Comparison of ENCODE assay signal across 9 cellular contexts in genomic region chrX:101417981-101418841, GRCh38. TPM values are rescaled to one million over a fixed set of nuclear protein-coding genes. Genes with fewer than 3 reads are reported as not detected.
DNase-seq lines count a peak whose midpoint lies in the region; ATAC-seq and TF ChIP-seq lines count a peak whose summit lies in the region.
"Had no signal": no experiment of that assay in that cellular context is flagged by ENCODE, and none has a peak within 500 bp of the region (broad histone marks: within the 10 kb centered on the region; RNA-seq: fewer than 3 reads in every experiment).

No MANE protein-coding gene starts in this region.

- H2AFZ ChIP-seq in OCI-LY1 (ENCODE audit: low read length): no peak overlapping the region

- no peaks in the 10 kb centered on the region for H3K9me2 ChIP-seq in OCI-LY1 (ENCODE audit: low read depth, low read length)

- peaks cover 6% of the 10 kb centered on the region; the same call in 1 of the 2 replicates for H3K36me3 ChIP-seq in OCI-LY1 (ENCODE audit: insufficient read depth, low read length)
- no peaks in the 10 kb centered on the region for H3K36me3 ChIP-seq in adrenal gland (replicated peaks in 1 of 2)
- peaks cover 0 to 25% (median 10%) of the 10 kb centered on the region in 9 donors for H3K36me3 ChIP-seq in heart left ventricle

- peak; percentile 71 for DNase-seq in DMS 273 (lab: John Stamatoyannopoulos, UW; ENCODE audit: unreplicated experiment)
- DNase-seq in DMS 273 treated with DMSO at 0.1 percent for 48 hours (lab: John Stamatoyannopoulos, UW): no peak
- DNase-seq in adrenal gland: peak; percentile 44 to 68 (median 55)
- peak; percentile 71 to 87 (median 76) for DNase-seq in heart left ventricle
- peak; percentile 32 for DNase-seq in pons (ENCODE audit: low spot score)
- no peak for DNase-seq in SW 1271 (lab: John Stamatoyannopoulos, UW)

- TF ChIP-seq POLR2A in adrenal gland (IDR thresholded peaks at IDR 0.05): peak in 1 of 2 donors; percentile 7
- no peak for TF ChIP-seq POLR2A in heart left ventricle (IDR thresholded peaks at IDR 0.05)

- H3K9me3 ChIP-seq in OCI-LY1 (ENCODE audit: low read length): no peaks in the 10 kb centered on the region
- no peaks in the 10 kb centered on the region for H3K9me3 ChIP-seq in adrenal gland (replicated peaks in 1 of 3)
- no peaks in the 10 kb centered on the region for H3K9me3 ChIP-seq in heart left ventricle

- H3K4me1 ChIP-seq in OCI-LY1 (ENCODE audit: insufficient read depth, low read length, severe bottlenecking) (peaks cover 10% of the 10 kb centered on the region), adrenal gland (replicated peaks in 1 of 2) (peaks cover 0 to 6% of the 10 kb centered on the region in 2 donors), heart left ventricle (peaks cover 0 to 25% (median 5%) of the 10 kb centered on the region in 12 donors)

- H3K79me2 ChIP-seq in OCI-LY1 (ENCODE audit: insufficient read depth, low read length): no peaks in the 10 kb centered on the region

- ATAC-seq in HG02642 (IDR thresholded peaks at IDR 0.05; ENCODE audit: poor library complexity, unreplicated experiment) (peak; percentile 57), heart left ventricle (peak; percentile 85 to 95 (median 90))

- peak overlapping the region; percentile 42 for H3K4me2 ChIP-seq in OCI-LY1 (ENCODE audit: low read length)

- intact Hi-C loops in adrenal gland (cut with DNase I) (loop anchor here in 1 of 2 donors (10.0 kb wide), 2 partner anchors 177 to 387 kb away; no protein-coding TSS in a partner anchor), heart left ventricle (cut with DNase I) (loop anchor here (5.0 to 10.0 kb wide), 6 partner anchors 134 to 384 kb away; partner anchors contain the start of gene ARMCX1 (in 6 of the 10))

- peak overlapping the region; percentile 34; the same call in 1 of the 2 replicates for H3K9ac ChIP-seq in OCI-LY1 (ENCODE audit: low read length)

- H3K27me3 ChIP-seq in OCI-LY1 (ENCODE audit: insufficient read depth, low read length) (no peaks in the 10 kb centered on the region), adrenal gland (no peaks in the 10 kb centered on the region), heart left ventricle (peaks cover 0 to 29% (median 0%) of the 10 kb centered on the region in 9 donors)

- H3K4me3 ChIP-seq in OCI-LY1 (ENCODE audit: low read depth, low read length, poor library complexity, severe bottlenecking): peak overlapping the region; percentile 40
- peak overlapping the region in 2 of 4 donors; percentile 4 to 64 for H3K4me3 ChIP-seq in adrenal gland
- peak overlapping the region; percentile 43 to 89 (median 69) for H3K4me3 ChIP-seq in heart left ventricle

- TF ChIP-seq CTCF in OCI-LY1 (IDR thresholded peaks at IDR 0.05; ENCODE audit: low read length) (no peak), adrenal gland (IDR thresholded peaks at IDR 0.05) (no peak), heart left ventricle (IDR thresholded peaks at IDR 0.05) (peak in 1 of 12 donors; percentile 3)

- no peaks in the 10 kb centered on the region for H4K20me1 ChIP-seq in OCI-LY1 (ENCODE audit: insufficient read depth, low read length)

- 0 to 29% (median 7%) methylated on average over 32 to 56 of the region's 56 CpGs for WGBS in adrenal gland, 4 donors
- 0 to 28% (median 12%) methylated on average over 51 to 56 of the region's 56 CpGs for WGBS in heart left ventricle, 4 donors

- H3K27ac ChIP-seq in OCI-LY1 (ENCODE audit: low read depth, low read length, poor library complexity, severe bottlenecking): no peak overlapping the region
- peak overlapping the region; percentile 69 to 94 (median 90) for H3K27ac ChIP-seq in adrenal gland
- peak overlapping the region; percentile 82 to 97 (median 95) for H3K27ac ChIP-seq in heart left ventricle
- H3K27ac ChIP-seq: 22Rv1 had no signal

- H3F3A ChIP-seq in OCI-LY1 (ENCODE audit: insufficient read depth, low read length): no peaks in the 10 kb centered on the region

RNA-seq across cellular contexts. Expression of gene HNRNPH2, which starts 10.2 kb away (rescaled TPM):
- total RNA-seq in adrenal gland (100 to 1,000 TPM in 2 of 8 donors, 10 to 100 TPM in 6; 46.0 to 106 (median 69.9) TPM), heart left ventricle (10 to 100 TPM; 36.5 to 71.8 (median 56.8) TPM)
- polyA plus RNA-seq in adrenal gland (100 to 1,000 TPM in 1 of 3 donors, 10 to 100 TPM in 2; 44.3 to 182 (median 55.0) TPM), heart left ventricle (10 to 100 TPM; 37.0 to 71.9 TPM)

RNA-seq across cellular contexts. Expression of gene GLA, which starts 10.5 kb away (rescaled TPM):
- total RNA-seq in adrenal gland (10 to 100 TPM; 18.5 to 54.4 (median 43.0) TPM), heart left ventricle (10 to 100 TPM in 7 of 9 donors, 1 to 10 TPM in 2; 5.2 to 27.5 (median 11.1) TPM)
- polyA plus RNA-seq in adrenal gland (100 to 1,000 TPM in 1 of 3 donors, 10 to 100 TPM in 2; 70.4 to 123 (median 91.5) TPM), heart left ventricle (10 to 100 TPM; 16.4 to 19.9 TPM)

RNA-seq across cellular contexts. Expression of gene RPL36A, which starts 27.4 kb away (rescaled TPM):
- total RNA-seq in adrenal gland (1,000 to 10,000 TPM in 2 of 8 donors, 100 to 1,000 TPM in 6; 122 to 1,462 (median 182) TPM), heart left ventricle (100 to 1,000 TPM in 2 of 9 donors, 10 to 100 TPM in 7; 47.8 to 757 (median 69.7) TPM)
- polyA plus RNA-seq in adrenal gland (1,000 to 10,000 TPM in 2 of 3 donors, 100 to 1,000 TPM in 1; 990 to 3,551 (median 1,778) TPM), heart left ventricle (1,000 to 10,000 TPM; 1,215 to 2,246 TPM)

RNA-seq across cellular contexts. Expression of gene BTK, which starts 32.2 kb away (rescaled TPM):
- total RNA-seq in adrenal gland: 10 to 100 TPM in 1 of 8 donors, 1 to 10 TPM in 7; 2.8 to 14.8 (median 6.1) TPM
- 1 to 10 TPM; 4.0 to 6.3 (median 5.0) TPM for polyA plus RNA-seq in adrenal gland
- total RNA-seq in heart left ventricle: 10 to 100 TPM in 1 of 9 donors, 1 to 10 TPM in 4, under 1 TPM in 4; 0.25 to 18.8 (median 1.6) TPM
- 1 to 10 TPM; 1.4 to 1.5 TPM for polyA plus RNA-seq in heart left ventricle

Comparison
In these comparisons a context has a peak if more than half of its experiments do, and no peak if none do; other contexts are left out.
1. DNase-seq: peak in DMS 273 (single experiment), adrenal gland (7 of 7), heart left ventricle (5 of 5) and pons (single experiment); none in DMS 273 treated with DMSO at 0.1 percent for 48 hours (single experiment) and SW 1271 (0 of 2).